Comparison of ENCODE assay signal across 8 cellular contexts in genomic region chr1:223771814-223772770, GRCh38. TPM values are rescaled to one million over a fixed set of nuclear protein-coding genes. Genes with fewer than 3 reads are reported as not detected.
A peak's percentile ranks its signal among the peaks of the same experiment; 100 is the strongest.
DNase-seq lines count a peak whose midpoint lies in the region; ATAC-seq, FAIRE-seq and TF ChIP-seq lines count a peak whose summit lies in the region.

No MANE protein-coding gene starts in this region.

- no peaks in the 10 kb centered on the region for H3K9me3 Mint-ChIP-seq in Caco-2 (ENCODE audit: unreplicated experiment)

- ATAC-seq in HG03342 (IDR thresholded peaks at IDR 0.05; ENCODE audit: unreplicated experiment) (no peak), GM19023 (IDR thresholded peaks at IDR 0.05; ENCODE audit: unreplicated experiment) (no peak)

- intact Hi-C loops in Caco-2 (cut with micrococcal nuclease; ENCODE audit: unreplicated experiment) = loop anchor here (2.0 kb wide), 1 partner anchor 75 kb away; no protein-coding TSS in a partner anchor

- H3K4me1 ChIP-seq in Caco-2 = peaks cover 55% of the 10 kb centered on the region
- H3K4me1 ChIP-seq in small intestine (ENCODE audit: control insufficient read depth in 2 of 2, insufficient read depth in 1 of 2, low read depth in 1 of 2, low read length in 1 of 2) = peaks cover 0 to 3% of the 10 kb centered on the region in 2 donors

- H3K9me3 ChIP-seq in Caco-2 (no peaks in the 10 kb centered on the region), small intestine (ENCODE audit: control insufficient read depth, low read depth) (no peaks in the 10 kb centered on the region)

- H3K27me3 Mint-ChIP-seq in Caco-2 (ENCODE audit: insufficient read depth, unreplicated experiment) = no peaks in the 10 kb centered on the region

- peak overlapping the region; percentile 56 for H3K4me3 Mint-ChIP-seq in Caco-2 (ENCODE audit: unreplicated experiment)

- H3K27me3 ChIP-seq in Caco-2 (replicated peaks; ENCODE audit: control insufficient read depth, insufficient read depth, low read length) = no peaks in the 10 kb centered on the region
- H3K27me3 ChIP-seq in small intestine (ENCODE audit: control insufficient read depth in 2 of 2, insufficient read depth in 2 of 2, low read length in 2 of 2) = no peaks in the 10 kb centered on the region

- FAIRE-seq in small intestine (lab: Jason Lieb, UNC) = no peak

- peaks cover 53% of the 10 kb centered on the region for H3K4me1 Mint-ChIP-seq in Caco-2 (ENCODE audit: low read depth, unreplicated experiment)

- peaks cover 88% of the 10 kb centered on the region for H3K36me3 Mint-ChIP-seq in Caco-2 (ENCODE audit: insufficient read depth, unreplicated experiment)

- POLR2A ChIA-PET in Caco-2 (lab: Charles Lee) = interaction anchor here (0.6 kb wide), 1 partner anchor 489 kb away, joined by 8 read pairs; no protein-coding TSS in a partner anchor

- CTCF ChIA-PET in Caco-2 (lab: Charles Lee) = interaction anchor here (0.6 to 1.0 kb wide), 4 partner anchors 74 to 691 kb away, joined by 3 read pairs; no protein-coding TSS in a partner anchor

- peak; percentile 74 to 83 for DNase-seq in Caco-2
- DNase-seq in HUDEP-2 (lab: John Stamatoyannopoulos, UW; ENCODE audit: unreplicated experiment in 76 of 76) = peak in 74 of 76 experiments; percentile 18 to 94 (median 83)
- DNase-seq in hepatic stellate cell (ENCODE audit: low spot score) = peak; percentile 68
- peak; percentile 73 for DNase-seq in small intestine
- DNase-seq in HuH-7.5 (ENCODE audit: low spot score) = no peak

- H3K36me3 ChIP-seq in Caco-2 (ENCODE audit: control insufficient read depth, insufficient read depth, low read length) (peaks cover 10% of the 10 kb centered on the region), small intestine (ENCODE audit: control insufficient read depth in 2 of 2, insufficient read depth in 2 of 2, low read length in 2 of 2) (peaks cover 17 to 30% of the 10 kb centered on the region in 2 donors)

- H3K27ac ChIP-seq in angular gyrus (ENCODE audit: low read depth, low read length) = peak overlapping the region; percentile 62
- peak overlapping the region in 1 of 2 donors; percentile 85 for H3K27ac ChIP-seq in small intestine (ENCODE audit: low read depth in 1 of 2, low read length in 1 of 2)

- H3K27ac Mint-ChIP-seq in Caco-2 (ENCODE audit: unreplicated experiment) = peak overlapping the region; percentile 88

- H3K4me3 ChIP-seq in Caco-2 (ENCODE audit: low read depth, low read length) (no peak overlapping the region), small intestine (ENCODE audit: low read depth in 1 of 2, low read length in 2 of 2) (no peak overlapping the region)

- TF ChIP-seq CTCF in Caco-2 (IDR thresholded peaks at IDR 0.05; ENCODE audit: insufficient read depth in 1 of 2, low read depth in 1 of 2, low read length in 1 of 2, severe bottlenecking in 1 of 2, unreplicated experiment in 1 of 2) = no peak

- BruUV-seq in Caco-2 (replicated peaks; lab: Mats Ljungman, UMichigan) = no TSS peak

- 10 to 27% (median 25%) methylated on average over 16 of the region's 16 CpGs for WGBS in small intestine, 3 donors

RNA-seq across cellular contexts. Expression of gene CAPN2, which starts 59.8 kb away (rescaled TPM):
- 151 and 157 TPM in 2 replicates for total RNA-seq in Caco-2 (2022)
- polyA plus RNA-seq in small intestine = 100 to 1,000 TPM in 1 of 3 donors, 10 to 100 TPM in 2; 47.0 to 115 (median 68.8) TPM
